Comparison of ENCODE assay signal across 25 cellular contexts in the genomic region with DNA sequence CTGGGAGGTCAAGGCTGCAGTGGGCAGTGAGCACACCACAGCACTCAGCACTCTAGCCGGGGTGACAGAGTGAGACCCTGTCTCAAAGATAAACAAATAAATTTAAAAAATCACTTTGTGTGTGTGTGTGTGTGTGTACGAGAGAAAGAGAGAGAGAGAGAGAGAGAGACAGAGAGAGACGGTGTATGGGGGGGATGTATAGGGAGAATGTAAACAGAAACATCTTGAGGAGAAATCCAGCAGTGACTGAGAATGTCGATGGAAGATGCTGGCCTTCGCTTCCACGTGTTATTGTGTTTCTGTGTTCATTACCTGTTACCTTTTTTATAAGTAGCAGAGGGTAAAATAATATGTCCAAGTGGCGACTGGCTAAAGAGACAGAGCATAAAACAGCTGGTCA.
"Had no signal": no experiment of that assay in that cellular context is flagged by ENCODE, and none has a peak within 500 bp of the region (broad histone marks: within the 10 kb centered on the region; RNA-seq: fewer than 3 reads in every experiment).

No MANE protein-coding gene starts in this region.

- H3K27me3 ChIP-seq: MG63 had no signal

- H3K4me3 ChIP-seq: MG63 had no signal

- H3K9me3 ChIP-seq: MG63 had no signal

- H3K27me3 Mint-ChIP-seq: activated CD8-positive, alpha-beta memory T cell treated with anti-CD3 and anti-CD28 coated beads, Interleukin-2, amount 10 ng/mL, durations not matched to agents 7 days and 5 days; activated naive CD4-positive, alpha-beta T cell treated with anti-CD3 and anti-CD28 coated beads, Interleukin-2, amount 50 U/mL, for 24 hours; activated T-cell treated with anti-CD3 and anti-CD28 coated beads, Interleukin-2, amount 50 U/mL, for 24 hours had no signal

- ATAC-seq: activated CD8-positive, alpha-beta memory T cell treated with anti-CD3 and anti-CD28 coated beads, Interleukin-2, amount 10 ng/mL, durations not matched to agents 7 days and 5 days; Panc1; Right ventricle myocardium inferior; SK-N-SH treated with all-trans-retinoic acid at 6 μM for 48 hours had no signal

- H3K4me3 Mint-ChIP-seq: activated CD8-positive, alpha-beta memory T cell treated with anti-CD3 and anti-CD28 coated beads, Interleukin-2, amount 10 ng/mL, durations not matched to agents 7 days and 5 days; activated naive CD4-positive, alpha-beta T cell treated with anti-CD3 and anti-CD28 coated beads, Interleukin-2, amount 50 U/mL, for 24 hours; activated T-cell treated with anti-CD3 and anti-CD28 coated beads, Interleukin-2, amount 50 U/mL, for 24 hours; activated T-helper 1 cell treated with anti-CD3 and anti-CD28 coated beads, Interleukin-12 subunit alpha, Interleukin-12 subunit beta, Interleukin-2, Interleukin-4 antibody, amounts not matched to agents 30 ng/mL and 10 ng/mL and 1 ng/mL, durations not matched to agents 14 hours and 24 hours and 36 hours had no signal

- H3K9me3 Mint-ChIP-seq: activated naive CD4-positive, alpha-beta T cell treated with anti-CD3 and anti-CD28 coated beads, Interleukin-2, amount 50 U/mL, for 24 hours; activated T-cell treated with anti-CD3 and anti-CD28 coated beads, Interleukin-2, amount 50 U/mL, for 24 hours; activated T-helper 1 cell treated with anti-CD3 and anti-CD28 coated beads, Interleukin-12 subunit alpha, Interleukin-12 subunit beta, Interleukin-2, Interleukin-4 antibody, amounts not matched to agents 30 ng/mL and 10 ng/mL and 1 ng/mL, durations not matched to agents 14 hours and 24 hours and 36 hours had no signal

- DNase-seq: activated CD4-positive, alpha-beta T cell treated with anti-CD3 and anti-CD28 coated beads for 48 hours; activated CD4-positive, alpha-beta T cell treated with anti-CD3 and anti-CD28 coated beads, Interleukin-2, amount 50 U/mL, for 4 hours; activated CD4-positive, CD25-positive, alpha-beta regulatory T cell treated with anti-CD3 and anti-CD28 coated beads, Interleukin-2, amount 50 U/mL, for 72 hours; activated CD8-positive, alpha-beta memory T cell treated with anti-CD3 and anti-CD28 coated beads, Interleukin-2, amount 10 ng/mL, durations not matched to agents 7 days and 5 days; activated effector memory CD4-positive, alpha-beta T cell treated with Interleukin-2 at 50 U/mL for 16 hours; activated naive CD4-positive, alpha-beta T cell; activated T-cell treated with anti-CD3 and anti-CD28 coated beads, Interleukin-2, amount 50 U/mL, for 24 hours; aorta; central memory CD4-positive, alpha-beta T cell; MG63; NCI-H1105; NCI-H1436; NCI-H1694 treated with DMSO at 0.1 percent for 48 hours; NCI-H2029 treated with DMSO at 0.1 percent for 48 hours; NCI-H510A treated with DMSO at 0.1 percent for 48 hours; NCI-H69; NK-92 treated with Interleukin-12 subunit alpha and Interleukin-12 subunit beta, amount 100 ng/mL, for 24 hours; OCI-M1; RPMI8226; SW 1271 had no signal

- H3K36me3 ChIP-seq: MG63 had no signal

- H3K27ac Mint-ChIP-seq: activated CD8-positive, alpha-beta memory T cell treated with anti-CD3 and anti-CD28 coated beads, Interleukin-2, amount 10 ng/mL, durations not matched to agents 7 days and 5 days; activated naive CD4-positive, alpha-beta T cell treated with anti-CD3 and anti-CD28 coated beads, Interleukin-2, amount 50 U/mL, for 24 hours; activated T-cell treated with anti-CD3 and anti-CD28 coated beads, Interleukin-2, amount 50 U/mL, for 24 hours; activated T-helper 1 cell treated with anti-CD3 and anti-CD28 coated beads, Interleukin-12 subunit alpha, Interleukin-12 subunit beta, Interleukin-2, Interleukin-4 antibody, amounts not matched to agents 30 ng/mL and 10 ng/mL and 1 ng/mL, durations not matched to agents 14 hours and 24 hours and 36 hours had no signal

- H3K36me3 Mint-ChIP-seq: activated naive CD4-positive, alpha-beta T cell treated with anti-CD3 and anti-CD28 coated beads, Interleukin-2, amount 50 U/mL, for 24 hours had no signal
